In the genomic region with DNA sequence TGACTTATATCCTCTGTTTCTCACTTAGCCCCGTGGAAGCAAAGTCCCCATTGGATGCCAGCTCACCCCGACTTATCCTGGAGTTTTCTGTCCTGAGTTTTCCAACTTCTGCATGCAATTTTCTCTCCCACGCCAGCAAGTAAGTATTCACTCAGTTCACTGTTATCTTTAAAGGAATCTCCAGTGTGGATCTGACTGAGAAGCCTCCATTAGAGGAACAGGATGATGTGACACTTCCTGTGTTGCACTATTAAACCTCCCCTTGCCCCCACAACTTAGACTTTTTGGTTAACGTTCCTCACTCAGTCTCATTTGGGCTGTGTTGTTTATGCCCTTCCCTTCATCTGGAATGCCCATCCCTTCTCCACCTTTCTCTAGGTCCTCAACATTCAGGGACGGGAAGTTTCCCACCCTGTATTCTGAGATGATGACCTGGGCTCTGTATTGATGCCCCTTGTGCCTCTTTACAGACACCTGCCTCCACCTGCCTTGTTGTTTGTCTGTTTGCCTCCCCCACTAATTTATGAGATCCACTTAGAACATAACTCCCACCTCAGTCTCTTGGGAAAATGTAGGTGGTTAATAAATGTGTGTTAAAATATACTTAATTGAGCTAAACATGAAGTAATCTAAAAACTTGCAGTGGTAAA, we compare ENCODE assay signal across 20 cellular contexts.
DNase-seq lines count a peak whose midpoint lies in the region; ATAC-seq and TF ChIP-seq lines count a peak whose summit lies in the region.
"Had no signal": no experiment of that assay in that cellular context is flagged by ENCODE, and none has a peak within 500 bp of the region (broad histone marks: within the 10 kb centered on the region; RNA-seq: fewer than 3 reads in every experiment).

No MANE protein-coding gene starts in this region.

- no peaks in the 10 kb centered on the region for H3K9me3 Mint-ChIP-seq in activated CD8-positive, alpha-beta T cell treated with anti-CD3 and anti-CD28 coated beads for 36 hours
- no peaks in the 10 kb centered on the region for H3K9me3 Mint-ChIP-seq in activated CD8-positive, alpha-beta T cell treated with anti-CD3 and anti-CD28 coated beads, Interleukin-2, amount 10 ng/mL, durations not matched to agents 7 days and 5 days (ENCODE audit: insufficient read depth)
- H3K9me3 Mint-ChIP-seq in WTC11: no peaks in the 10 kb centered on the region
- peaks cover 4 to 5% of the 10 kb centered on the region in 2 donors for H3K9me3 Mint-ChIP-seq in activated naive CD4-positive, alpha-beta T cell treated with anti-CD3 and anti-CD28 coated beads, Interleukin-2, amount 50 U/mL, for 72 hours
- H3K9me3 Mint-ChIP-seq: CD8-positive, alpha-beta T cell had no signal

- no peak overlapping the region for H3K27ac Mint-ChIP-seq in activated CD8-positive, alpha-beta T cell treated with anti-CD3 and anti-CD28 coated beads for 36 hours
- H3K27ac Mint-ChIP-seq in activated CD8-positive, alpha-beta T cell treated with anti-CD3 and anti-CD28 coated beads, Interleukin-2, amount 10 ng/mL, durations not matched to agents 7 days and 5 days: no peak overlapping the region
- H3K27ac Mint-ChIP-seq in WTC11: no peak overlapping the region
- no peak overlapping the region for H3K27ac Mint-ChIP-seq in activated naive CD4-positive, alpha-beta T cell treated with anti-CD3 and anti-CD28 coated beads, Interleukin-2, amount 50 U/mL, for 72 hours
- H3K27ac Mint-ChIP-seq: CD8-positive, alpha-beta T cell had no signal

- POLR2A ChIA-PET in activated CD8-positive, alpha-beta T cell treated with anti-CD3 and anti-CD28 coated beads for 36 hours (lab: Charles Lee): no interaction called here
- POLR2A ChIA-PET in activated CD8-positive, alpha-beta T cell treated with anti-CD3 and anti-CD28 coated beads, Interleukin-2, amount 10 ng/mL, durations not matched to agents 7 days and 5 days (lab: Charles Lee): no interaction called here
- POLR2A ChIA-PET in WTC11 (lab: Charles Lee): no interaction called here

- no peak for ATAC-seq in activated CD8-positive, alpha-beta T cell treated with anti-CD3 and anti-CD28 coated beads for 36 hours
- no peak for ATAC-seq in activated CD8-positive, alpha-beta T cell treated with anti-CD3 and anti-CD28 coated beads, Interleukin-2, amount 10 ng/mL, durations not matched to agents 7 days and 5 days
- no peak for ATAC-seq in WTC11
- ATAC-seq in activated naive CD4-positive, alpha-beta T cell treated with anti-CD3 and anti-CD28 coated beads, Interleukin-2, amount 50 U/mL, for 72 hours: no peak
- no peak for ATAC-seq in HG03025 (IDR thresholded peaks at IDR 0.05; ENCODE audit: low FRiP score, unreplicated experiment)
- ATAC-seq: CD8-positive, alpha-beta T cell; foreskin keratinocyte; pancreas had no signal

- CTCF ChIA-PET in activated CD8-positive, alpha-beta T cell treated with anti-CD3 and anti-CD28 coated beads for 36 hours (lab: Charles Lee): no interaction called here
- CTCF ChIA-PET in activated CD8-positive, alpha-beta T cell treated with anti-CD3 and anti-CD28 coated beads, Interleukin-2, amount 10 ng/mL, durations not matched to agents 7 days and 5 days (lab: Charles Lee): no interaction called here
- CTCF ChIA-PET in WTC11 (lab: Charles Lee): no interaction called here

- intact Hi-C loops in activated CD8-positive, alpha-beta T cell treated with anti-CD3 and anti-CD28 coated beads for 36 hours (cut with micrococcal nuclease): no loop called here

- H3K36me3 Mint-ChIP-seq in activated CD8-positive, alpha-beta T cell treated with anti-CD3 and anti-CD28 coated beads for 36 hours (ENCODE audit: low read depth): no peaks in the 10 kb centered on the region
- H3K36me3 Mint-ChIP-seq in activated CD8-positive, alpha-beta T cell treated with anti-CD3 and anti-CD28 coated beads, Interleukin-2, amount 10 ng/mL, durations not matched to agents 7 days and 5 days (ENCODE audit: low read depth): no peaks in the 10 kb centered on the region
- no peaks in the 10 kb centered on the region for H3K36me3 Mint-ChIP-seq in WTC11
- H3K36me3 Mint-ChIP-seq in activated naive CD4-positive, alpha-beta T cell treated with anti-CD3 and anti-CD28 coated beads, Interleukin-2, amount 50 U/mL, for 72 hours: no peaks in the 10 kb centered on the region
- H3K36me3 Mint-ChIP-seq: CD8-positive, alpha-beta T cell had no signal

- no peak for TF ChIP-seq CTCF in activated CD8-positive, alpha-beta T cell treated with anti-CD3 and anti-CD28 coated beads for 36 hours (IDR thresholded peaks at IDR 0.05)
- TF ChIP-seq CTCF in WTC11 (IDR thresholded peaks at IDR 0.05): no peak

- peaks cover 7% of the 10 kb centered on the region for H3K27me3 Mint-ChIP-seq in activated CD8-positive, alpha-beta T cell treated with anti-CD3 and anti-CD28 coated beads for 36 hours
- no peaks in the 10 kb centered on the region for H3K27me3 Mint-ChIP-seq in activated CD8-positive, alpha-beta T cell treated with anti-CD3 and anti-CD28 coated beads, Interleukin-2, amount 10 ng/mL, durations not matched to agents 7 days and 5 days (ENCODE audit: low read depth)
- peaks cover 6% of the 10 kb centered on the region for H3K27me3 Mint-ChIP-seq in WTC11 (ENCODE audit: low read depth)

- peak overlapping the region; percentile 18 for H3K4me3 Mint-ChIP-seq in activated CD8-positive, alpha-beta T cell treated with anti-CD3 and anti-CD28 coated beads for 36 hours
- no peak overlapping the region for H3K4me3 Mint-ChIP-seq in activated CD8-positive, alpha-beta T cell treated with anti-CD3 and anti-CD28 coated beads, Interleukin-2, amount 10 ng/mL, durations not matched to agents 7 days and 5 days
- H3K4me3 Mint-ChIP-seq in WTC11: no peak overlapping the region
- H3K4me3 Mint-ChIP-seq: CD8-positive, alpha-beta T cell had no signal

- no peak for DNase-seq in activated CD8-positive, alpha-beta T cell treated with anti-CD3 and anti-CD28 coated beads for 36 hours
- DNase-seq in activated CD8-positive, alpha-beta T cell treated with anti-CD3 and anti-CD28 coated beads, Interleukin-2, amount 10 ng/mL, durations not matched to agents 7 days and 5 days: no peak
- DNase-seq in MV-4-11 (lab: John Stamatoyannopoulos, UW) (peak; percentile 50), WTC11 (ENCODE audit: low spot score) (no peak), putamen (ENCODE audit: low spot score) (peak; percentile 29), midbrain (lab: John Stamatoyannopoulos, UW) (no peak)
- no peak for DNase-seq in activated naive CD4-positive, alpha-beta T cell treated with anti-CD3 and anti-CD28 coated beads, Interleukin-2, amount 50 U/mL, for 72 hours (ENCODE audit: low spot score in 2 of 2)
- DNase-seq: activated CD4-positive, alpha-beta T cell treated with anti-CD3 and anti-CD28 coated beads, Interleukin-2, amount 50 U/mL, for 1 hour; activated naive CD4-positive, alpha-beta T cell; activated T-cell treated with anti-CD3 and anti-CD28 coated beads for 4 hours; CD8-positive, alpha-beta T cell; EL; foreskin keratinocyte; IMR-90; NCI-H1694 treated with DMSO at 0.1 percent for 48 hours; NCI-H446; pancreas; SK-N-SH; stimulated activated CD4-positive, alpha-beta T cell treated with anti-CD3 and anti-CD28 coated beads, Interleukin-4, amount 100 ng/mL, for 1 hour had no signal

- H3K4me1 Mint-ChIP-seq in activated CD8-positive, alpha-beta T cell treated with anti-CD3 and anti-CD28 coated beads for 36 hours (ENCODE audit: low read depth): no peaks in the 10 kb centered on the region
- H3K4me1 Mint-ChIP-seq in activated CD8-positive, alpha-beta T cell treated with anti-CD3 and anti-CD28 coated beads, Interleukin-2, amount 10 ng/mL, durations not matched to agents 7 days and 5 days (ENCODE audit: low read depth): no peaks in the 10 kb centered on the region
- H3K4me1 Mint-ChIP-seq in WTC11: no peaks in the 10 kb centered on the region

TF ChIP-seq in WTC11, 78 proteins besides CTCF, POLR2A, EP300 and RAD21:
- TF ChIP-seq NR3C1 (CRISPR knock-in tag; conservative IDR thresholded peaks at IDR 0.05; ENCODE audit: low read depth) (no peak), ZNF138 (CRISPR knock-in tag; conservative IDR thresholded peaks at IDR 0.05) (no peak), ZNF416 (CRISPR knock-in tag; IDR thresholded peaks at IDR 0.05) (no peak), GTF2I (CRISPR knock-in tag; conservative IDR thresholded peaks at IDR 0.05) (no peak), ZNF396 (CRISPR knock-in tag; IDR thresholded peaks at IDR 0.05; ENCODE audit: borderline replicate concordance) (0 out of 2 replicates have a peak, but pooled peaks have one; percentile 71), KAT7 (CRISPR knock-in tag; IDR thresholded peaks at IDR 0.05; ENCODE audit: borderline replicate concordance) (no peak)
- TF ChIP-seq, protein P1, sequence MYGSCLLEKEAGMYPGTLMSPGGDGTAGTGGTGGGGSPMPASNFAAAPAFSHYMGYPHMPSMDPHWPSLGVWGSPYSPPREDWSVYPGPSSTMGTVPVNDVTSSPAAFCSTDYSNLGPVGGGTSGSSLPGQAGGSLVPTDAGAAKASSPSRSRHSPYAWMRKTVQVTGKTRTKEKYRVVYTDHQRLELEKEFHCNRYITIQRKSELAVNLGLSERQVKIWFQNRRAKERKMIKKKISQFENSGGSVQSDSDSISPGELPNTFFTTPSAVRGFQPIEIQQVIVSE (CRISPR knock-in tag; IDR thresholded peaks at IDR 0.05; ENCODE audit: borderline replicate concordance): no peak

Comparison
In these comparisons a context has a peak if more than half of its experiments do, and no peak if none do; other contexts are left out.
1. DNase-seq: peak in MV-4-11 (single experiment) and putamen (single experiment); none in activated CD8-positive, alpha-beta T cell treated with anti-CD3 and anti-CD28 coated beads for 36 hours (single experiment), activated CD8-positive, alpha-beta T cell treated with anti-CD3 and anti-CD28 coated beads, Interleukin-2, amount 10 ng/mL, durations not matched to agents 7 days and 5 days (single experiment), WTC11 (single experiment), activated naive CD4-positive, alpha-beta T cell treated with anti-CD3 and anti-CD28 coated beads, Interleukin-2, amount 50 U/mL, for 72 hours (0 of 2) and midbrain (single experiment).